10 cellular contexts compared by ENCODE assay signal in genomic region chr17:81341347-81342061, GRCh38. TPM values are rescaled to one million over a fixed set of nuclear protein-coding genes. Genes with fewer than 3 reads are reported as not detected.
DNase-seq lines count a peak whose midpoint lies in the region; ATAC-seq and TF ChIP-seq lines count a peak whose summit lies in the region.
"Had no signal": no experiment of that assay in that cellular context is flagged by ENCODE, and none has a peak within 500 bp of the region (broad histone marks: within the 10 kb centered on the region; RNA-seq: fewer than 3 reads in every experiment).

No MANE protein-coding gene starts in this region.

- H3K79me2 ChIP-seq in Loucy (ENCODE audit: insufficient read depth, low read length), result peaks cover 81% of the 10 kb centered on the region

- no peaks in the 10 kb centered on the region for H3K9me2 ChIP-seq in Loucy (replicated peaks; ENCODE audit: low read depth, low read length)

- H3K4me1 ChIP-seq in Loucy (ENCODE audit: insufficient read depth, low read length, poor library complexity, severe bottlenecking) (peaks cover 38% of the 10 kb centered on the region), right lobe of liver (peaks cover 0 to 56% (median 30%) of the 10 kb centered on the region in 4 donors), stomach (peaks cover 54 to 79% (median 74%) of the 10 kb centered on the region in 4 donors)

- no peaks in the 10 kb centered on the region for H3K36me3 ChIP-seq in Loucy (ENCODE audit: insufficient read depth, low read length)
- H3K36me3 ChIP-seq in right lobe of liver, result no peaks in the 10 kb centered on the region
- H3K36me3 ChIP-seq in stomach, result no peaks in the 10 kb centered on the region

- H3K9me3 ChIP-seq in Loucy (ENCODE audit: insufficient read depth, low read depth, low read length), result no peaks in the 10 kb centered on the region
- H3K9me3 ChIP-seq in right lobe of liver, result no peaks in the 10 kb centered on the region
- H3K9me3 ChIP-seq in stomach, result no peaks in the 10 kb centered on the region

- H3K4me1 Mint-ChIP-seq in dendritic cell treated with granulocyte-macrophage colony-stimulating factor and Interleukin-4, amounts not matched to agents 40 ng/mL and 50 ng/mL, for 4 days (ENCODE audit: low read depth), result peaks cover 55% of the 10 kb centered on the region
- H3K4me1 Mint-ChIP-seq in activated CD4-positive, alpha-beta memory T cell treated with anti-CD3 and anti-CD28 coated beads for 36 hours (ENCODE audit: low read depth), result peaks cover 21% of the 10 kb centered on the region

- H4K20me1 ChIP-seq in Loucy (ENCODE audit: insufficient read depth, low read length, poor library complexity, severe bottlenecking), result peaks cover 44% of the 10 kb centered on the region

- no peaks in the 10 kb centered on the region for H3F3A ChIP-seq in Loucy (ENCODE audit: low read depth)

- no peak for TF ChIP-seq EP300 in stomach (IDR thresholded peaks at IDR 0.05)

- H3K27ac ChIP-seq in right lobe of liver (peak overlapping the region; percentile 86 to 98 (median 96)), stomach (peak overlapping the region; percentile 75 to 98 (median 98))

- TF ChIP-seq CTCF in Loucy (conservative IDR thresholded peaks at IDR 0.05; ENCODE audit: low read length), result no peak
- no peak for TF ChIP-seq CTCF in right lobe of liver (IDR thresholded peaks at IDR 0.05)
- no peak for TF ChIP-seq CTCF in stomach (IDR thresholded peaks at IDR 0.05)

- intact Hi-C loops in dendritic cell treated with granulocyte-macrophage colony-stimulating factor and Interleukin-4, amounts not matched to agents 40 ng/mL and 50 ng/mL, for 4 days (cut with micrococcal nuclease), result no loop called here
- intact Hi-C loops in right lobe of liver (cut with DNase I) (no loop called here), stomach (cut with DNase I; ENCODE audit: low total_unique reads) (no loop called here)
- intact Hi-C loops in activated CD4-positive, alpha-beta memory T cell treated with anti-CD3 and anti-CD28 coated beads for 36 hours (cut with micrococcal nuclease), result no loop called here

- H3K9ac ChIP-seq in Loucy (ENCODE audit: low read depth, low read length, poor library complexity, severe bottlenecking), result peak overlapping the region; percentile 99

- DNase-seq in right lobe of liver (peak in 1 of 3 donors; percentile 33), stomach (no peak), NCI-H446 treated with DMSO at 0.1 percent for 48 hours (lab: John Stamatoyannopoulos, UW) (no peak)
- no peak for DNase-seq in activated CD4-positive, alpha-beta memory T cell treated with anti-CD3 and anti-CD28 coated beads for 36 hours
- no peak for DNase-seq in activated naive CD4-positive, alpha-beta T cell (lab: John Stamatoyannopoulos, UW)
- DNase-seq: activated naive CD4-positive, alpha-beta T cell treated with anti-CD3 and anti-CD28 coated beads for 36 hours; occipital lobe had no signal

- TF ChIP-seq POLR2A in right lobe of liver (IDR thresholded peaks at IDR 0.05) (no peak), stomach (IDR thresholded peaks at IDR 0.05) (no peak)

- peaks cover 44% of the 10 kb centered on the region for H3K27me3 Mint-ChIP-seq in dendritic cell treated with granulocyte-macrophage colony-stimulating factor and Interleukin-4, amounts not matched to agents 40 ng/mL and 50 ng/mL, for 4 days
- H3K27me3 Mint-ChIP-seq in activated CD4-positive, alpha-beta memory T cell treated with anti-CD3 and anti-CD28 coated beads for 36 hours, result peaks cover 42% of the 10 kb centered on the region

- CTCF ChIA-PET in activated CD4-positive, alpha-beta memory T cell treated with anti-CD3 and anti-CD28 coated beads for 36 hours (lab: Charles Lee), result no interaction called here

- H2AFZ ChIP-seq in Loucy (ENCODE audit: low read length), result no peak overlapping the region

- H3K9me3 Mint-ChIP-seq in dendritic cell treated with granulocyte-macrophage colony-stimulating factor and Interleukin-4, amounts not matched to agents 40 ng/mL and 50 ng/mL, for 4 days, result no peaks in the 10 kb centered on the region
- no peaks in the 10 kb centered on the region for H3K9me3 Mint-ChIP-seq in activated CD4-positive, alpha-beta memory T cell treated with anti-CD3 and anti-CD28 coated beads for 36 hours
- H3K9me3 Mint-ChIP-seq: activated naive CD4-positive, alpha-beta T cell treated with anti-CD3 and anti-CD28 coated beads for 36 hours had no signal

- H3K27me3 ChIP-seq in Loucy (ENCODE audit: insufficient read depth, low read length, poor library complexity, severe bottlenecking), result peaks cover 21% of the 10 kb centered on the region
- no peaks in the 10 kb centered on the region for H3K27me3 ChIP-seq in right lobe of liver
- peaks cover 0 to 51% (median 21%) of the 10 kb centered on the region in 3 donors for H3K27me3 ChIP-seq in stomach

- ATAC-seq in right lobe of liver (no peak), HG02571 (IDR thresholded peaks at IDR 0.05; ENCODE audit: unreplicated experiment) (no peak)

- POLR2A ChIA-PET in activated CD4-positive, alpha-beta memory T cell treated with anti-CD3 and anti-CD28 coated beads for 36 hours (lab: Charles Lee), result no interaction called here

- H3K4me2 ChIP-seq in Loucy (ENCODE audit: low read depth, low read length, poor library complexity, severe bottlenecking), result peak overlapping the region; percentile 86

- no peak overlapping the region for H3K27ac Mint-ChIP-seq in dendritic cell treated with granulocyte-macrophage colony-stimulating factor and Interleukin-4, amounts not matched to agents 40 ng/mL and 50 ng/mL, for 4 days
- no peak overlapping the region for H3K27ac Mint-ChIP-seq in activated CD4-positive, alpha-beta memory T cell treated with anti-CD3 and anti-CD28 coated beads for 36 hours
- H3K27ac Mint-ChIP-seq: activated naive CD4-positive, alpha-beta T cell treated with anti-CD3 and anti-CD28 coated beads for 36 hours had no signal

- H3K4me3 ChIP-seq in Loucy (ENCODE audit: low read length, poor library complexity, severe bottlenecking) (peak overlapping the region; percentile 95), right lobe of liver (peak overlapping the region in 2 of 3 donors; percentile 80), stomach (peak overlapping the region; percentile 68 to 91 (median 75))

- H3K36me3 Mint-ChIP-seq in dendritic cell treated with granulocyte-macrophage colony-stimulating factor and Interleukin-4, amounts not matched to agents 40 ng/mL and 50 ng/mL, for 4 days (ENCODE audit: low read depth), result peaks cover 33% of the 10 kb centered on the region
- no peaks in the 10 kb centered on the region for H3K36me3 Mint-ChIP-seq in activated CD4-positive, alpha-beta memory T cell treated with anti-CD3 and anti-CD28 coated beads for 36 hours

- 13% methylated on average over 19 of the region's 90 CpGs for whole genome bisulfite sequencing in right lobe of liver (ENCODE audit: insufficient coverage, low coverage, low lambda C conversion rate, missing lambda C conversion rate)
- 2 to 10% (median 3%) methylated on average over 27 to 90 of the region's 90 CpGs for WGBS in stomach, 5 donors

- H3K4me3 Mint-ChIP-seq in dendritic cell treated with granulocyte-macrophage colony-stimulating factor and Interleukin-4, amounts not matched to agents 40 ng/mL and 50 ng/mL, for 4 days, result peak overlapping the region; percentile 44
- H3K4me3 Mint-ChIP-seq in activated CD4-positive, alpha-beta memory T cell treated with anti-CD3 and anti-CD28 coated beads for 36 hours, result no peak overlapping the region
- H3K4me3 Mint-ChIP-seq: activated naive CD4-positive, alpha-beta T cell treated with anti-CD3 and anti-CD28 coated beads for 36 hours had no signal

RNA-seq across cellular contexts. Expression of gene SLC38A10, which starts 46.4 kb away (rescaled TPM):
- 100 to 1,000 TPM in 1 of 6 experiments, 10 to 100 TPM in 5; 60.9 to 104 (median 86.1) TPM for total RNA-seq in right lobe of liver
- 100 to 1,000 TPM in 2 of 5 donors, 10 to 100 TPM in 3; 27.4 to 140 (median 82.6) TPM for total RNA-seq in stomach
- polyA plus RNA-seq in stomach, result 10 to 100 TPM; 18.6 to 78.1 (median 56.4) TPM
- 10 to 100 TPM; 60.7 to 60.9 TPM for total RNA-seq in activated CD4-positive, alpha-beta memory T cell treated with anti-CD3 and anti-CD28 coated beads for 36 hours

RNA-seq across cellular contexts. Expression of gene BAHCC1, which starts 53.8 kb away (rescaled TPM):
- total RNA-seq in right lobe of liver, result 1 to 10 TPM; 2.5 to 6.4 (median 4.9) TPM
- total RNA-seq in stomach, result 10 to 100 TPM in 4 of 5 donors, 1 to 10 TPM in 1; 8.6 to 56.2 (median 15.2) TPM
- 1 to 10 TPM; 4.9 to 6.6 (median 5.1) TPM for polyA plus RNA-seq in stomach
- under 1 TPM in 1 of 2 experiments, not detected in 1; 0.10 TPM for total RNA-seq in activated CD4-positive, alpha-beta memory T cell treated with anti-CD3 and anti-CD28 coated beads for 36 hours
